Comparison of ENCODE assay signal across 23 cellular contexts in genomic region chr17:503449-503700, GRCh38. TPM values are rescaled to one million over a fixed set of nuclear protein-coding genes. Genes with fewer than 3 reads are reported as not detected.
DNase-seq lines count a peak whose midpoint lies in the region; ATAC-seq, FAIRE-seq and TF ChIP-seq lines count a peak whose summit lies in the region.
"Had no signal": no experiment of that assay in that cellular context is flagged by ENCODE, and none has a peak within 500 bp of the region (broad histone marks: within the 10 kb centered on the region; RNA-seq: fewer than 3 reads in every experiment).

No MANE protein-coding gene starts in this region.

- no peak for FAIRE-seq in bronchial epithelial cell (lab: Jason Lieb, UNC)
- FAIRE-seq: HepG2 had no signal

- H3K9me3 ChIP-seq in adrenal gland (replicated peaks in 1 of 3): no peaks in the 10 kb centered on the region
- H3K9me3 ChIP-seq: uterus had no signal

- no peaks in the 10 kb centered on the region for H3K36me3 Mint-ChIP-seq in activated T-cell treated with anti-CD3 and anti-CD28 coated beads, Interleukin-2, amount 50 U/mL, for 4 hours (ENCODE audit: insufficient read depth)

- peaks cover 4% of the 10 kb centered on the region for H3K27me3 Mint-ChIP-seq in activated T-cell treated with anti-CD3 and anti-CD28 coated beads, Interleukin-2, amount 50 U/mL, for 4 hours (ENCODE audit: low read depth)

- ATAC-seq in activated T-cell treated with anti-CD3 and anti-CD28 coated beads, Interleukin-2, amount 50 U/mL, for 4 hours: no peak
- ATAC-seq: HepG2, sciatic nerve had no signal

- CTCF ChIA-PET in RWPE1 (lab: Yijun Ruan, JAX): no interaction called here

- H3K36me3 ChIP-seq in bronchial epithelial cell (ENCODE audit: control insufficient read depth, insufficient read depth, low read length): no peaks in the 10 kb centered on the region
- no peaks in the 10 kb centered on the region for H3K36me3 ChIP-seq in adrenal gland (replicated peaks in 1 of 2)
- H3K36me3 ChIP-seq: uterus, WERI-Rb-1 had no signal

- TF ChIP-seq POLR2A in adrenal gland (IDR thresholded peaks at IDR 0.05): no peak

- DNase-seq in activated T-cell treated with anti-CD3 and anti-CD28 coated beads, Interleukin-2, amount 50 U/mL, for 4 hours: no peak
- no peak for DNase-seq in activated T-cell treated with anti-CD3 and anti-CD28 coated beads, Interleukin-2, amount 50 U/mL, for 48 hours
- DNase-seq in RWPE1 (ENCODE audit: low spot score) (no peak), bronchial epithelial cell (ENCODE audit: low read depth) (no peak), posterior vena cava (ENCODE audit: low spot score) (peak; percentile 60), adrenal gland (no peak), NCI-H1930 (lab: John Stamatoyannopoulos, UW) (no peak), epidermal melanocyte (ENCODE audit: insufficient read length, low spot score) (no peak)
- DNase-seq: amygdala; kidney glomerular epithelial cell; MM.1S; NCI-H1694; NCI-H446; NK-92 treated with Interleukin-12 subunit alpha and Interleukin-12 subunit beta, amount 100 ng/mL, for 24 hours; occipital lobe; RPMI8226; substantia nigra; SW 1271; uterus; WERI-Rb-1 had no signal

- no peak for TF ChIP-seq CTCF in RWPE1 (conservative IDR thresholded peaks at IDR 0.05; ENCODE audit: low read depth)
- TF ChIP-seq CTCF in bronchial epithelial cell (IDR thresholded peaks at IDR 0.05; ENCODE audit: insufficient read depth, low read length, severe bottlenecking): no peak
- TF ChIP-seq CTCF in adrenal gland (IDR thresholded peaks at IDR 0.05): no peak

- peak overlapping the region; percentile 72 for H3K4me3 Mint-ChIP-seq in activated T-cell treated with anti-CD3 and anti-CD28 coated beads, Interleukin-2, amount 50 U/mL, for 4 hours

- POLR2A ChIA-PET in RWPE1 (lab: Yijun Ruan, JAX; ENCODE audit: low non-redundant PET): no interaction called here

- H3K27me3 ChIP-seq in bronchial epithelial cell (ENCODE audit: control insufficient read depth, insufficient read depth, low read length) (no peaks in the 10 kb centered on the region), adrenal gland (no peaks in the 10 kb centered on the region)
- H3K27me3 ChIP-seq: hepatocyte, uterus had no signal

- intact Hi-C loops in posterior vena cava (cut with DNase I) (no loop called here), adrenal gland (cut with DNase I) (no loop called here)

- H3K4me3 ChIP-seq in bronchial epithelial cell (ENCODE audit: low read depth, low read length) (peak overlapping the region; percentile 38), adrenal gland (no peak overlapping the region)
- H3K4me3 ChIP-seq: hepatocyte, uterus had no signal

- 83 to 90% (median 87%) methylated on average over 5 of the region's 5 CpGs for WGBS in adrenal gland, 4 donors

- H3K4me1 ChIP-seq in adrenal gland (replicated peaks in 1 of 2): no peaks in the 10 kb centered on the region
- H3K4me1 ChIP-seq: uterus had no signal

- H3K4me1 Mint-ChIP-seq in activated T-cell treated with anti-CD3 and anti-CD28 coated beads, Interleukin-2, amount 50 U/mL, for 4 hours (ENCODE audit: low read depth): peaks cover 19% of the 10 kb centered on the region

- H3K27ac ChIP-seq in RWPE1: peak overlapping the region; percentile 74
- H3K27ac ChIP-seq in adrenal gland: no peak overlapping the region
- H3K27ac ChIP-seq: hepatocyte, uterus, WERI-Rb-1 had no signal

- no peaks in the 10 kb centered on the region for H3K9me3 Mint-ChIP-seq in activated T-cell treated with anti-CD3 and anti-CD28 coated beads, Interleukin-2, amount 50 U/mL, for 4 hours

RNA-seq across cellular contexts. Expression of gene RFLNB, which starts 57.6 kb away (rescaled TPM):
- total RNA-seq in activated T-cell treated with anti-CD3 and anti-CD28 coated beads, Interleukin-2, amount 50 U/mL, for 4 hours: 10 to 100 TPM; 12.4 to 23.1 (median 15.7) TPM
- 1.1 and 3.2 TPM in 2 replicates for total RNA-seq in bronchial epithelial cell
- 100 to 1,000 TPM in 1 of 2 donors, 10 to 100 TPM in 1; 69.7 to 133 TPM for total RNA-seq in posterior vena cava
- total RNA-seq in adrenal gland: 10 to 100 TPM in 7 of 8 donors, 1 to 10 TPM in 1; 5.4 to 18.0 (median 12.3) TPM
- 10 to 100 TPM in 2 of 3 donors, 1 to 10 TPM in 1; 6.9 to 15.0 (median 10.1) TPM for polyA plus RNA-seq in adrenal gland
